1 cellular context compared by ENCODE assay signal in the genomic region with DNA sequence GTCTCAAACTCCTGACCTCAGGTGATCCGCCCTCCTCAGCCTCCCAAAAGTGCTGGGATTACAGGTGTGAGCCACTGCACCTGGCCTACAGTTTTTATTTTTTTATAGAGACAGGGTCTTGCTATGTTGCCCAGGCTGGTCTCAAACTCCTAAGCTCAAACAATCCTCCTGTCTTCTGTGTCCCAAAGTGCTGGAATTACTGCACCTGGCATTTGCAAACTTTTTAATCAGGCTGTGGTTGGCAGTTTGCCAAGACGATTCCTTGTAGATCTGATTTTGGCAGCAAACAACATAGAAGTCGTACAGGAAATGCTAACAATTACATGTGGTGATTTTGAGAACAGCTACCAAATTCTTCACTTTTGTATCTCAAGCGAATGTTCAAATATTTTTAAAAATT.
TF ChIP-seq lines count a peak whose summit lies in the region.

No MANE protein-coding gene starts in this region.

TF ChIP-seq in K562, 482 proteins besides CTCF, POLR2A, EP300 and RAD21:
- TF ChIP-seq, protein P1, sequence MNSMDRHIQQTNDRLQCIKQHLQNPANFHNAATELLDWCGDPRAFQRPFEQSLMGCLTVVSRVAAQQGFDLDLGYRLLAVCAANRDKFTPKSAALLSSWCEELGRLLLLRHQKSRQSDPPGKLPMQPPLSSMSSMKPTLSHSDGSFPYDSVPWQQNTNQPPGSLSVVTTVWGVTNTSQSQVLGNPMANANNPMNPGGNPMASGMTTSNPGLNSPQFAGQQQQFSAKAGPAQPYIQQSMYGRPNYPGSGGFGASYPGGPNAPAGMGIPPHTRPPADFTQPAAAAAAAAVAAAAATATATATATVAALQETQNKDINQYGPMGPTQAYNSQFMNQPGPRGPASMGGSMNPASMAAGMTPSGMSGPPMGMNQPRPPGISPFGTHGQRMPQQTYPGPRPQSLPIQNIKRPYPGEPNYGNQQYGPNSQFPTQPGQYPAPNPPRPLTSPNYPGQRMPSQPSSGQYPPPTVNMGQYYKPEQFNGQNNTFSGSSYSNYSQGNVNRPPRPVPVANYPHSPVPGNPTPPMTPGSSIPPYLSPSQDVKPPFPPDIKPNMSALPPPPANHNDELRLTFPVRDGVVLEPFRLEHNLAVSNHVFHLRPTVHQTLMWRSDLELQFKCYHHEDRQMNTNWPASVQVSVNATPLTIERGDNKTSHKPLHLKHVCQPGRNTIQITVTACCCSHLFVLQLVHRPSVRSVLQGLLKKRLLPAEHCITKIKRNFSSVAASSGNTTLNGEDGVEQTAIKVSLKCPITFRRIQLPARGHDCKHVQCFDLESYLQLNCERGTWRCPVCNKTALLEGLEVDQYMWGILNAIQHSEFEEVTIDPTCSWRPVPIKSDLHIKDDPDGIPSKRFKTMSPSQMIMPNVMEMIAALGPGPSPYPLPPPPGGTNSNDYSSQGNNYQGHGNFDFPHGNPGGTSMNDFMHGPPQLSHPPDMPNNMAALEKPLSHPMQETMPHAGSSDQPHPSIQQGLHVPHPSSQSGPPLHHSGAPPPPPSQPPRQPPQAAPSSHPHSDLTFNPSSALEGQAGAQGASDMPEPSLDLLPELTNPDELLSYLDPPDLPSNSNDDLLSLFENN (IDR thresholded peaks at IDR 0.05; ENCODE audit: low read depth in 2 of 2, low read length in 2 of 2), result no peak
- TF ChIP-seq ZNF121 (CRISPR knock-in tag; conservative IDR thresholded peaks at IDR 0.05) (peak; percentile 71), HDAC1 (IDR thresholded peaks at IDR 0.05) (no peak), NFIC (IDR thresholded peaks at IDR 0.05) (peak; percentile 96), ZFP1 (CRISPR knock-in tag; IDR thresholded peaks at IDR 0.05) (no peak), CTBP1 (IDR thresholded peaks at IDR 0.05; ENCODE audit: borderline replicate concordance) (no peak), ESRRA (IDR thresholded peaks at IDR 0.05; ENCODE audit: borderline replicate concordance, low read depth) (no peak), NFIX (CRISPR knock-in tag; IDR thresholded peaks at IDR 0.05; ENCODE audit: low read depth) (peak; percentile 92)
- TF ChIP-seq, protein P2, sequence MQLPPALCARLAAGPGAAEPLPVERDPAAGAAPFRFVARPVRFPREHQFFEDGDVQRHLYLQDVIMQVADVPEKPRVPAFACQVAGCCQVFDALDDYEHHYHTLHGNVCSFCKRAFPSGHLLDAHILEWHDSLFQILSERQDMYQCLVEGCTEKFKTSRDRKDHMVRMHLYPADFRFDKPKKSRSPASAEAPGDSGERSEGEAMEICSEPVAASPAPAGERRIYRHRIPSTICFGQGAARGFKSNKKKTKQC (CRISPR knock-in tag; IDR thresholded peaks at IDR 0.05), result no peak
